Comparison of ENCODE assay signal across 8 cellular contexts in genomic region chr11:111603633-111604130, GRCh38. TPM values are rescaled to one million over a fixed set of nuclear protein-coding genes. Genes with fewer than 3 reads are reported as not detected.
A peak's percentile ranks its signal among the peaks of the same experiment; 100 is the strongest.
DNase-seq lines count a peak whose midpoint lies in the region; ATAC-seq and TF ChIP-seq lines count a peak whose summit lies in the region.
"Had no signal": no experiment of that assay in that cellular context is flagged by ENCODE, and none has a peak within 500 bp of the region (broad histone marks: within the 10 kb centered on the region; RNA-seq: fewer than 3 reads in every experiment).

No MANE protein-coding gene starts in this region.

- H3K4me1 Mint-ChIP-seq in WTC11, result peaks cover 27% of the 10 kb centered on the region

- H3K27ac Mint-ChIP-seq in WTC11, result no peak overlapping the region

- H3K9me3 Mint-ChIP-seq in WTC11, result no peaks in the 10 kb centered on the region

- H3K27me3 ChIP-seq in HCT116 (ENCODE audit: insufficient read depth, low read length) (no peaks in the 10 kb centered on the region), right cardiac atrium (ENCODE audit: control insufficient read depth, insufficient read depth) (no peaks in the 10 kb centered on the region), smooth muscle cell (ENCODE audit: low read depth) (no peaks in the 10 kb centered on the region)

- H3K36me3 ChIP-seq in HCT116 (ENCODE audit: control insufficient read depth in 1 of 2, insufficient read depth in 2 of 2, low read length in 2 of 2), result no peaks in the 10 kb centered on the region
- no peaks in the 10 kb centered on the region for H3K36me3 ChIP-seq in smooth muscle cell (ENCODE audit: low read depth)

- CTCF ChIA-PET in HCT116 (lab: Charles Lee), result interaction anchor here (0.5 to 1.5 kb wide), 27 partner anchors 9 to 243 kb away, joined by 3 to 17 read pairs (median 5); no protein-coding TSS in a partner anchor
- CTCF ChIA-PET in WTC11 (lab: Charles Lee), result interaction anchor here (0.6 to 1.6 kb wide), 22 partner anchors 10 to 323 kb away, joined by 3 to 16 read pairs (median 4); partner anchors contain the start of gene PPP2R1B

- H3K9me2 ChIP-seq in HCT116 (ENCODE audit: insufficient read depth), result no peaks in the 10 kb centered on the region

- H3K4me1 ChIP-seq in HCT116 (ENCODE audit: control insufficient read depth in 1 of 2, insufficient read depth in 2 of 2, low read length in 2 of 2), result peaks cover 9 to 27% of the 10 kb centered on the region in 2 experiments; a peak in 3 of 4 replicates
- H3K4me1 ChIP-seq in right cardiac atrium (ENCODE audit: control insufficient read depth, insufficient read depth, low read length), result no peaks in the 10 kb centered on the region
- peaks cover 21% of the 10 kb centered on the region for H3K4me1 ChIP-seq in smooth muscle cell (ENCODE audit: low read depth)

- BruUV-seq in HCT116 (replicated peaks; lab: Mats Ljungman, UMichigan), result TSS peak; percentile 52

- TF ChIP-seq RAD21 in HCT116 (IDR thresholded peaks at IDR 0.05; ENCODE audit: low read depth), result no peak

- H3K9ac ChIP-seq in HCT116 (ENCODE audit: low read length) (peak overlapping the region; percentile 91), smooth muscle cell (ENCODE audit: low read depth) (peak overlapping the region; percentile 99)

- H3K79me2 ChIP-seq in HCT116 (ENCODE audit: insufficient read depth, low read length), result peaks cover 57% of the 10 kb centered on the region
- peaks cover 61% of the 10 kb centered on the region for H3K79me2 ChIP-seq in smooth muscle cell (ENCODE audit: low read depth)

- 8% methylated on average over 7 of the region's 7 CpGs for whole genome bisulfite sequencing in right cardiac atrium
- WGBS in smooth muscle cell (ENCODE audit: low lambda C conversion rate), result 32% methylated on average over 7 of the region's 7 CpGs

- H3K36me3 Mint-ChIP-seq in WTC11, result no peaks in the 10 kb centered on the region

- H3K27ac ChIP-seq in HCT116 (ENCODE audit: low read depth, low read length) (no peak overlapping the region), right cardiac atrium (ENCODE audit: low read length) (peak overlapping the region; percentile 80), smooth muscle cell (ENCODE audit: low read depth) (peak overlapping the region; percentile 98)

- H3K27me3 Mint-ChIP-seq in WTC11 (ENCODE audit: low read depth), result peaks cover 24% of the 10 kb centered on the region

- TF ChIP-seq CTCF in HCT116 (IDR thresholded peaks at IDR 0.05 in 2 of 3, conservative IDR thresholded peaks at IDR 0.05 in 1 of 3; ENCODE audit: borderline replicate concordance in 1 of 3, insufficient read depth in 1 of 3, low read depth in 2 of 3, low read length in 2 of 3), result no peak
- TF ChIP-seq CTCF in WTC11 (IDR thresholded peaks at IDR 0.05), result no peak
- no peak for TF ChIP-seq CTCF in smooth muscle cell (IDR thresholded peaks at IDR 0.05; ENCODE audit: borderline replicate concordance, insufficient read depth, poor library complexity, severe bottlenecking)

- POLR2A ChIA-PET in HCT116 (lab: Charles Lee), result interaction anchor here (1.0 to 1.5 kb wide), 2 partner anchors 8 to 173 kb away, joined by 3 to 4 read pairs; no protein-coding TSS in a partner anchor
- POLR2A ChIA-PET in WTC11 (lab: Charles Lee), result no interaction called here

- H4K20me1 ChIP-seq in HCT116 (ENCODE audit: insufficient read depth) (peaks cover 6% of the 10 kb centered on the region; the same call in 1 of the 2 replicates), smooth muscle cell (ENCODE audit: low read depth) (peaks cover 56% of the 10 kb centered on the region)

- H3K9me3 ChIP-seq in HCT116 (ENCODE audit: control insufficient read depth in 1 of 2, insufficient read depth in 1 of 2, low read depth in 1 of 2, low read length in 2 of 2), result no peaks in the 10 kb centered on the region
- no peaks in the 10 kb centered on the region for H3K9me3 ChIP-seq in right cardiac atrium (ENCODE audit: control insufficient read depth, low read length)
- H3K9me3 ChIP-seq in smooth muscle cell (replicated peaks; ENCODE audit: low read depth), result no peaks in the 10 kb centered on the region

- peak overlapping the region; percentile 73 to 76 for H3K4me3 ChIP-seq in HCT116 (replicated peaks in 1 of 2; ENCODE audit: low read depth in 1 of 2, low read length in 2 of 2)
- peak overlapping the region; percentile 91 for H3K4me3 ChIP-seq in right cardiac atrium (ENCODE audit: low read length)
- H3K4me3 ChIP-seq in smooth muscle cell, result peak overlapping the region; percentile 97

- H3F3A ChIP-seq in smooth muscle cell (ENCODE audit: low read depth), result no peaks in the 10 kb centered on the region

- no peak for ATAC-seq in HCT116
- no peak for ATAC-seq in WTC11
- ATAC-seq in right cardiac atrium, result no peak
- ATAC-seq in HG03095 (IDR thresholded peaks at IDR 0.05; ENCODE audit: unreplicated experiment), result no peak

- intact Hi-C loops in HCT116 (cut with micrococcal nuclease), result no loop called here
- intact Hi-C loops in right cardiac atrium (cut with DNase I), result loop anchor here (2.0 to 10.0 kb wide), 4 partner anchors 91 to 239 kb away; no protein-coding TSS in a partner anchor

- TF ChIP-seq POLR2A in HCT116 (IDR thresholded peaks at IDR 0.05; ENCODE audit: borderline replicate concordance, extremely low read depth, insufficient read depth, insufficient read length), result no peak

- H3K4me2 ChIP-seq in HCT116 (ENCODE audit: low read length) (peak overlapping the region; percentile 88), smooth muscle cell (peak overlapping the region; percentile 84)

- DNase-seq in HCT116 (ENCODE audit: low read depth, low spot score), result no peak
- no peak for DNase-seq in WTC11 (ENCODE audit: low spot score)
- DNase-seq in right cardiac atrium, result no peak
- no peak for DNase-seq in smooth muscle cell (lab: John Stamatoyannopoulos, UW; ENCODE audit: unreplicated experiment)
- DNase-seq in central memory CD4-positive, alpha-beta T cell, result no peak
- no peak for DNase-seq in NCI-H1105 (lab: John Stamatoyannopoulos, UW)
- DNase-seq: activated CD4-positive, CD25-positive, alpha-beta regulatory T cell treated with anti-CD3 and anti-CD28 coated beads, Interleukin-2, amount 50 U/mL, for 72 hours had no signal

- H3K4me3 Mint-ChIP-seq in WTC11, result peak overlapping the region; percentile 86

- H2AFZ ChIP-seq in HCT116 (ENCODE audit: low read depth, low read length, poor library complexity, severe bottlenecking), result no peak overlapping the region
- no peak overlapping the region for H2AFZ ChIP-seq in smooth muscle cell (ENCODE audit: low read depth)

- RAD21 ChIA-PET in HCT116 (lab: Charles Lee; ENCODE audit: low non-redundant PET in 1 of 2, low total read pairs in 2 of 2, uncharacterized antibody in 2 of 2, unreplicated experiment in 2 of 2), result no interaction called here

TF ChIP-seq in HCT116, 20 proteins besides CTCF, POLR2A, EP300 and RAD21:
- TF ChIP-seq CEBPB (IDR thresholded peaks at IDR 0.05; ENCODE audit: low read depth), result no peak
- no peak for TF ChIP-seq SRF (IDR thresholded peaks at IDR 0.05; ENCODE audit: low read depth)
- TF ChIP-seq ELF1 (IDR thresholded peaks at IDR 0.05; ENCODE audit: borderline replicate concordance, low read depth), result no peak
- TF ChIP-seq EZH2 (IDR thresholded peaks at IDR 0.05), result no peak
- TF ChIP-seq TCF7L2 (IDR thresholded peaks at IDR 0.05; ENCODE audit: borderline replicate concordance, extremely low read depth, insufficient read depth, insufficient read length), result no peak

TF ChIP-seq in WTC11, 78 proteins besides CTCF, POLR2A, EP300 and RAD21:
- TF ChIP-seq TEAD1 (CRISPR knock-in tag; IDR thresholded peaks at IDR 0.05) (no peak), ESRRA (CRISPR knock-in tag; IDR thresholded peaks at IDR 0.05; ENCODE audit: borderline replicate concordance) (no peak), NR2C2 (CRISPR knock-in tag; IDR thresholded peaks at IDR 0.05) (no peak), TEAD4 (CRISPR knock-in tag; IDR thresholded peaks at IDR 0.05) (no peak), ZNF425 (CRISPR knock-in tag; conservative IDR thresholded peaks at IDR 0.05) (no peak), USF1 (CRISPR knock-in tag; IDR thresholded peaks at IDR 0.05) (no peak), GABPB1 (CRISPR knock-in tag; IDR thresholded peaks at IDR 0.05) (no peak), KAT7 (CRISPR knock-in tag; IDR thresholded peaks at IDR 0.05; ENCODE audit: borderline replicate concordance) (no peak), ZNF423 (CRISPR knock-in tag; IDR thresholded peaks at IDR 0.05) (no peak), JUN (CRISPR knock-in tag; IDR thresholded peaks at IDR 0.05) (no peak), HMGA2 (CRISPR knock-in tag; IDR thresholded peaks at IDR 0.05) (no peak), ZNF121 (CRISPR knock-in tag; IDR thresholded peaks at IDR 0.05) (no peak), PRRX2 (CRISPR knock-in tag; IDR thresholded peaks at IDR 0.05) (no peak), GTF2I (CRISPR knock-in tag; conservative IDR thresholded peaks at IDR 0.05) (no peak), ZNF671 (CRISPR knock-in tag; IDR thresholded peaks at IDR 0.05) (no peak)
TF ChIP-seq in WTC11: peak in this region for 0.

RNA-seq across cellular contexts. Expression of gene SIK2, which starts 1.4 kb away (rescaled TPM):
- 13.0 TPM for total RNA-seq in HCT116 (2021; ENCODE audit: unreplicated experiment)
- 7.4 and 8.7 TPM in 2 replicates for polyA plus RNA-seq in HCT116 (2012)
- total RNA-seq in WTC11 (2021), result 6.7 to 8.6 TPM (median 7.2 TPM) in 3 replicates
- total RNA-seq in right cardiac atrium, result 10 to 100 TPM; 18.0 to 51.7 (median 21.9) TPM
- polyA plus RNA-seq in right cardiac atrium, result 7.4 TPM
- 12.5 and 14.1 TPM in 2 replicates for total RNA-seq in smooth muscle cell
- 1.9 and 2.4 TPM in 2 replicates for polyA plus RNA-seq in smooth muscle cell
